ENCODE assay signal across 12 cellular contexts in the genomic region with DNA sequence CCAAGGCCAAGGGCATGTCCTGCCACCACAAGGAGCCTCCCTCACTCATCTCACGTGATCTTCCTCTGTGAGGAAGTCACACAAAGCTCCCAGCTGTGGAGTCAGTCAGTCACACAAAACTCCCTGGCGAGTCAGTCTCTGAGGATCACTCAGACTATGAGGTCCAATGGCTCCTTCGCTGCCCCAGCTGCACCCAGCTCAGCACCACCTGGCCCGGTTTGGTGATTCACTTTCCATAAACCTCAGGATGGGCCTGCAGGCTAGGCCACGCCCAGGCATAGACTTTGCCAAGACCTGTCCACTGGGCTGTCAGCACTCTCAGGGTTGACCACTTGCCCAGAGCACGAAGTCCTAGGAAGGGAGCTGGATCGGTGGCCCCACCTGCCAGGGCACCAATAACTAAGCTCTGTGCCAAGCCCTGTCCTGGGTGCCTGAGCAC.
A peak's percentile ranks its signal among the peaks of the same experiment; 100 is the strongest.
DNase-seq lines count a peak whose midpoint lies in the region; ATAC-seq and TF ChIP-seq lines count a peak whose summit lies in the region.
"Had no signal": no experiment of that assay in that cellular context is flagged by ENCODE, and none has a peak within 500 bp of the region (broad histone marks: within the 10 kb centered on the region; RNA-seq: fewer than 3 reads in every experiment).

No MANE protein-coding gene starts in this region.

- intact Hi-C loops in left colon (cut with DNase I, micrococcal nuclease), result loop anchor here in 1 of 2 donors (5.0 kb wide), 1 partner anchor 173 kb away; no protein-coding TSS in a partner anchor

- H3K27me3 ChIP-seq in hepatocyte, result no peaks in the 10 kb centered on the region
- H3K27me3 ChIP-seq: esophagus muscularis mucosa had no signal

- no peaks in the 10 kb centered on the region for H3K36me3 ChIP-seq in hepatocyte (replicated peaks; ENCODE audit: insufficient read depth, low read depth)
- H3K36me3 ChIP-seq: esophagus muscularis mucosa had no signal

- peak; percentile 76 for ATAC-seq in left colon
- no peak for ATAC-seq in GM21737 (IDR thresholded peaks at IDR 0.05; ENCODE audit: unreplicated experiment)

- H3K9me2 ChIP-seq in hepatocyte (replicated peaks; ENCODE audit: insufficient read depth), result no peaks in the 10 kb centered on the region

- no peak overlapping the region for H3K4me2 ChIP-seq in hepatocyte

- H3K79me2 ChIP-seq in hepatocyte, result no peaks in the 10 kb centered on the region

- peaks cover 15% of the 10 kb centered on the region for H3K4me1 ChIP-seq in hepatocyte (ENCODE audit: insufficient read depth)

- no peaks in the 10 kb centered on the region for H3K9me3 ChIP-seq in hepatocyte (ENCODE audit: low read depth)
- H3K9me3 ChIP-seq: esophagus muscularis mucosa had no signal

- DNase-seq in AG08396 (ENCODE audit: low spot score), result peak; percentile 18
- DNase-seq in HT1080 (ENCODE audit: low read depth), result peak; percentile 78
- peak; percentile 29 for DNase-seq in astrocyte of the spinal cord (ENCODE audit: low read depth, low spot score)
- DNase-seq in left colon, result peak; percentile 31 to 35
- no peak for DNase-seq in NCI-H1436 treated with DMSO at 0.1 percent for 48 hours (lab: John Stamatoyannopoulos, UW)
- no peak for DNase-seq in NK-92 (lab: John Stamatoyannopoulos, UW; ENCODE audit: unreplicated experiment)
- DNase-seq in hepatocyte (ENCODE audit: low spot score), result no peak
- DNase-seq: activated naive CD4-positive, alpha-beta T cell treated with anti-CD3 and anti-CD28 coated beads, Interleukin-2, amount 50 U/mL, for 16 hours; DMS79; NCI-H2081 had no signal

- no peaks in the 10 kb centered on the region for H4K20me1 ChIP-seq in hepatocyte (ENCODE audit: insufficient read depth, poor library complexity, severe bottlenecking)

- in situ Hi-C loops in astrocyte of the spinal cord (cut with HindIII; ENCODE audit: low sequenced_read_pairs), result no loop called here

- TF ChIP-seq CTCF in astrocyte of the spinal cord (IDR thresholded peaks at IDR 0.05; ENCODE audit: low read depth, low read length) (no peak), hepatocyte (IDR thresholded peaks at IDR 0.05; ENCODE audit: poor library complexity) (no peak)

- no peak overlapping the region for H2AFZ ChIP-seq in hepatocyte

- H3K27ac ChIP-seq in hepatocyte, result no peak overlapping the region
- H3K27ac ChIP-seq: esophagus muscularis mucosa had no signal

- 90% methylated on average over 7 of the region's 7 CpGs for WGBS in hepatocyte (ENCODE audit: low lambda C conversion rate, missing lambda C conversion rate)

- H3K4me3 ChIP-seq in astrocyte of the spinal cord (ENCODE audit: low read depth, low read length) (no peak overlapping the region), hepatocyte (no peak overlapping the region)
- H3K4me3 ChIP-seq: esophagus muscularis mucosa had no signal

Comparison
In these comparisons a context has a peak if more than half of its experiments do, and no peak if none do; other contexts are left out.
1. DNase-seq: peak in AG08396 (single experiment), HT1080 (single experiment), astrocyte of the spinal cord (single experiment) and left colon (2 of 2); none in NCI-H1436 treated with DMSO at 0.1 percent for 48 hours (single experiment), NK-92 (single experiment) and hepatocyte (single experiment).